ENCODE assay signal across 9 cellular contexts in the genomic region with DNA sequence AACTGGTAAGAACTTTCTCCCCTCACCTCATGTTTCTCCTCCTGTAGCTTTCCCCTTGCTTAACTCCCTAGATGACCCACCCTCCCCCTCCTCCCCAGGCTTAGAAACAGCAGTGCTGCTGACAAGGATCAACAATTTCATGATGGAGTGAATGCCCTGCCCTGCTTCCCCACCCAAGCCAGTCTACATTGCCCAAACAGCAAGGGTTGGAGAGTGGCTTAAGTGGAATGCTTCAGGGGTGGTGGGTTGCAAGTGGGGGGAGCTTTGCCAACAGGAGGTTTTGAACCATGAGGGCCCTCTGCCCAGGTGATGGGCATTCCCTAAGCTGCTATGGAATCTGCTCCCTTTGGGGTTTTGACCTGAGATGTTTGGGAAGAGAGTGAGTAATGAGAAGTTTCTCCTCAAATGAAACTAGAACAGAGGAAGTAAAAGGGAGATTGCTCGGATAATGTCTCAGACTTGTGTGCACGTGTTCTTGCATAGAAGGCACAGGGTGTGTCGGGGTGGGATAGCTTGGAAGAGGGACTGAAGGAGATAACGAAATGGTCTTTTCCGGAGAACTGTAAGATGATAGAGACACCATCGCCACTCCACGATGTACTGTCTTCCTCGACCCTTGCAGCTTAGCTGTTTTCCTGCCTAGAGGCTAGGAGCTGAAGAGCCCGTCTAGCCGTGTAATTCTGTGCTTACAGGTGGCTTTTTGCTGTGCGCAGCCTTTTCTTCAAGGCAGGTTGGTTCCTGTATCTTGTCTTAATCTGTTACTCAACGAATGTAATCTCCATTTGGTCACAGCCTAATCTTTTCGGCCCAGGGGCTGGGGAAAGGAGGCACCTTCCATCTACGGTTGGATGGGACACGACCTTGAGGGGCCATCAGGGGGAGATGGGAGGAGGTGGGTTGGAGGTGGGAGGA. TPM values are rescaled to one million over a fixed set of nuclear protein-coding genes. Genes with fewer than 3 reads are reported as not detected.
A peak's percentile ranks its signal among the peaks of the same experiment; 100 is the strongest.
DNase-seq lines count a peak whose midpoint lies in the region; ATAC-seq lines count a peak whose summit lies in the region.
"Had no signal": no experiment of that assay in that cellular context is flagged by ENCODE, and none has a peak within 500 bp of the region (broad histone marks: within the 10 kb centered on the region; RNA-seq: fewer than 3 reads in every experiment).

No MANE protein-coding gene starts in this region.

- H3K4me1 ChIP-seq in iPS-18a (ENCODE audit: control insufficient read depth, low read depth, low read length) = no peaks in the 10 kb centered on the region
- no peaks in the 10 kb centered on the region for H3K4me1 ChIP-seq in thymus (ENCODE audit: control insufficient read depth, insufficient read depth, low read length)

- ATAC-seq in activated T-cell treated with anti-CD3 and anti-CD28 coated beads, Interleukin-2, amount 50 U/mL, for 72 hours (replicated peaks in 1 of 2) = peak in 1 of 2 donors; percentile 2
- no peak for ATAC-seq in GM19328 (IDR thresholded peaks at IDR 0.05; ENCODE audit: unreplicated experiment)

- no peaks in the 10 kb centered on the region for H3K27me3 ChIP-seq in iPS-18a (ENCODE audit: control insufficient read depth, insufficient read depth, low read length)
- peaks cover 2% of the 10 kb centered on the region for H3K27me3 ChIP-seq in thymus (ENCODE audit: control insufficient read depth, insufficient read depth)

- peak overlapping the region; percentile 90 to 93 for H3K4me3 Mint-ChIP-seq in activated T-cell treated with anti-CD3 and anti-CD28 coated beads, Interleukin-2, amount 50 U/mL, for 72 hours
- H3K4me3 Mint-ChIP-seq in activated CD4-positive, alpha-beta memory T cell treated with anti-CD3 and anti-CD28 coated beads for 36 hours = peak overlapping the region; percentile 86

- H3K4me3 ChIP-seq in iPS-18a (ENCODE audit: low read length) = peak overlapping the region; percentile 59
- peak overlapping the region; percentile 58 for H3K4me3 ChIP-seq in thymus (ENCODE audit: low read length)

- no peaks in the 10 kb centered on the region for H3K9me3 Mint-ChIP-seq in activated T-cell treated with anti-CD3 and anti-CD28 coated beads, Interleukin-2, amount 50 U/mL, for 72 hours
- no peaks in the 10 kb centered on the region for H3K9me3 Mint-ChIP-seq in activated CD4-positive, alpha-beta memory T cell treated with anti-CD3 and anti-CD28 coated beads for 36 hours

- CTCF ChIA-PET in activated CD4-positive, alpha-beta memory T cell treated with anti-CD3 and anti-CD28 coated beads for 36 hours (lab: Charles Lee) = interaction anchor here (1.2 to 2.3 kb wide), 3 partner anchors 9 to 237 kb away, joined by 5 to 14 read pairs (median 11); a partner anchor contains a TSS

- 66% methylated on average over 15 of the region's 15 CpGs for WGBS in thymus

- DNase-seq in activated T-cell treated with anti-CD3 and anti-CD28 coated beads, Interleukin-2, amount 50 U/mL, for 72 hours = no peak
- no peak for DNase-seq in activated T-cell treated with anti-CD3 and anti-CD28 coated beads, Interleukin-2, amount 50 U/mL, for 48 hours
- DNase-seq in activated CD4-positive, alpha-beta memory T cell treated with anti-CD3 and anti-CD28 coated beads for 36 hours = no peak
- no peak for DNase-seq in activated gamma-delta T cell (lab: John Stamatoyannopoulos, UW)
- DNase-seq in RKO (ENCODE audit: low spot score) = no peak

- H3K36me3 ChIP-seq in iPS-18a (ENCODE audit: control insufficient read depth, low read depth, low read length) (peaks cover 14% of the 10 kb centered on the region), thymus (ENCODE audit: control insufficient read depth, insufficient read depth) (no peaks in the 10 kb centered on the region)

- H3K36me3 Mint-ChIP-seq in activated T-cell treated with anti-CD3 and anti-CD28 coated beads, Interleukin-2, amount 50 U/mL, for 72 hours (ENCODE audit: insufficient read depth in 2 of 2) = no peaks in the 10 kb centered on the region
- H3K36me3 Mint-ChIP-seq in activated CD4-positive, alpha-beta memory T cell treated with anti-CD3 and anti-CD28 coated beads for 36 hours = no peaks in the 10 kb centered on the region

- no peak overlapping the region for H3K9ac ChIP-seq in iPS-18a (ENCODE audit: low read length)

- peaks cover 16% of the 10 kb centered on the region for H3K4me1 Mint-ChIP-seq in activated T-cell treated with anti-CD3 and anti-CD28 coated beads, Interleukin-2, amount 50 U/mL, for 72 hours (ENCODE audit: low read depth)
- peaks cover 7% of the 10 kb centered on the region for H3K4me1 Mint-ChIP-seq in activated CD4-positive, alpha-beta memory T cell treated with anti-CD3 and anti-CD28 coated beads for 36 hours (ENCODE audit: low read depth)

- H3K9me3 ChIP-seq in iPS-18a (ENCODE audit: control insufficient read depth, low read depth, low read length) (peaks cover 2% of the 10 kb centered on the region), thymus (ENCODE audit: control insufficient read depth) (no peaks in the 10 kb centered on the region)

- no peak overlapping the region for H3K27ac Mint-ChIP-seq in activated T-cell treated with anti-CD3 and anti-CD28 coated beads, Interleukin-2, amount 50 U/mL, for 72 hours
- H3K27ac Mint-ChIP-seq in activated CD4-positive, alpha-beta memory T cell treated with anti-CD3 and anti-CD28 coated beads for 36 hours = peak overlapping the region; percentile 45

- H3K27ac ChIP-seq in iPS-18a (ENCODE audit: low read length) (no peak overlapping the region), thymus (ENCODE audit: low read depth) (no peak overlapping the region)

- peaks cover 56% of the 10 kb centered on the region for H3K27me3 Mint-ChIP-seq in activated T-cell treated with anti-CD3 and anti-CD28 coated beads, Interleukin-2, amount 50 U/mL, for 72 hours (ENCODE audit: low read depth)
- H3K27me3 Mint-ChIP-seq in activated CD4-positive, alpha-beta memory T cell treated with anti-CD3 and anti-CD28 coated beads for 36 hours = peaks cover 2% of the 10 kb centered on the region

- POLR2A ChIA-PET in activated CD4-positive, alpha-beta memory T cell treated with anti-CD3 and anti-CD28 coated beads for 36 hours (lab: Charles Lee) = interaction anchor here (0.7 to 1.3 kb wide), 3 partner anchors 23 to 300 kb away, joined by 4 to 5 read pairs (median 5); a partner anchor contains a TSS

- intact Hi-C loops in activated CD4-positive, alpha-beta memory T cell treated with anti-CD3 and anti-CD28 coated beads for 36 hours (cut with micrococcal nuclease) = no loop called here

RNA-seq across cellular contexts. Expression of a gene that starts 10.1 kb away (rescaled TPM):
- total RNA-seq in activated T-cell treated with anti-CD3 and anti-CD28 coated beads, Interleukin-2, amount 50 U/mL, for 72 hours = under 1 TPM in 1 of 2 donors, not detected in 1; 0.12 TPM
- total RNA-seq in activated CD4-positive, alpha-beta memory T cell treated with anti-CD3 and anti-CD28 coated beads for 36 hours = not detected
- polyA plus RNA-seq in thymus = 0.09 TPM
- total RNA-seq: lung had no signal
- polyA plus RNA-seq: lung had no signal

RNA-seq across cellular contexts. Expression of a gene that starts 11.4 kb away (rescaled TPM):
- 10 to 100 TPM; 43.8 to 48.9 TPM for total RNA-seq in activated T-cell treated with anti-CD3 and anti-CD28 coated beads, Interleukin-2, amount 50 U/mL, for 72 hours
- 10 to 100 TPM; 25.4 to 25.5 TPM for total RNA-seq in activated CD4-positive, alpha-beta memory T cell treated with anti-CD3 and anti-CD28 coated beads for 36 hours
- 4.8 TPM for polyA plus RNA-seq in thymus
